ENCODE assay signal across 10 cellular contexts in the genomic region with DNA sequence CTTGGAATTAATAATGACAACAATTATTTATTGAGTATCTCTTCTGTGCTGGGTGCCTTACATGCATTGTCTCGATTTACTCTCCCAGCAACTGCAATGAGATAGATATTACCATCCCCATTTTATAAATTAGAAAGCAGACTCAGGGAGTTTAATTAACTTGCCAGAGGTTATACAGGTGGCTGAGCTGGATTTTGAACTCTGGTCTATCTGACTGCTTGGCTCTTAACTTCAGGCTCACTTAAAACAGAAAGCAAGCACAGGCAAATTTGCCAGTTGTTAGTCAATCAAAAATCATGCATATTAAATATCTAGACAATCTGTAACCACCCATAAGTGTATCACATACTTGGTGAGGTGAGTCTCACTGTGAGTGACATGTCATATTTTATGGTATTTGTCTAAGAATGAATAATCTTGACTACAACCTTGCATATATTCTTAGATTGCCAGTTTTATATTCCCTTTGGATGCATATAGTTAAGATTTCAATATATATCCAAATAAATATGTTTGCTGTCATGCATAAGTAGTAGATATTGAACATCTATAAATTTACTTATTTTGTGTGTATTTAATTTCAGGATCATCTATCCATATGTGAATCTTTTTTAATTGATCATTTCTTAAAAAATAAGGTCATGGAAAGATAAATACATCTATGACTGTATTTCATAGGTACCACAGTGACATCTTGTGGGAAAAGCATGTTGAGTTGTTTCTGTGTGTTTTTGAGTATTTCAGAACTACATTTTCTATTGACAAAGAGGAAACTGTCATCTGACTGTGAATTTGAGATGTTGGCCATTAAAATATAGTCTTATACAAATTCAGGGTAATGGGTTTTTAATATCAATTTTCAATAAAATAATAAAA.
DNase-seq lines count a peak whose midpoint lies in the region; ATAC-seq and TF ChIP-seq lines count a peak whose summit lies in the region.
"Had no signal": no experiment of that assay in that cellular context is flagged by ENCODE, and none has a peak within 500 bp of the region (broad histone marks: within the 10 kb centered on the region; RNA-seq: fewer than 3 reads in every experiment).

No MANE protein-coding gene starts in this region.

- H3K4me1 ChIP-seq in DND-41 (ENCODE audit: insufficient read depth, low read length), result no peaks in the 10 kb centered on the region
- H3K4me1 ChIP-seq in mammary epithelial cell (ENCODE audit: insufficient read depth, low read length), result peaks cover 15% of the 10 kb centered on the region
- H3K4me1 ChIP-seq in upper lobe of left lung, result peaks cover 0 to 5% (median 2%) of the 10 kb centered on the region in 4 donors
- H3K4me1 ChIP-seq in ascending aorta, result no peaks in the 10 kb centered on the region

- dilution Hi-C loops in mammary epithelial cell (cut with HindIII; ENCODE audit: low sequenced_read_pairs), result loop anchor here (25.0 kb wide), 1 partner anchor 262 kb away; no protein-coding TSS in a partner anchor

- H2AFZ ChIP-seq in DND-41 (ENCODE audit: low read depth, low read length) (no peak overlapping the region), mammary epithelial cell (ENCODE audit: low read depth, low read length) (no peak overlapping the region)

- TF ChIP-seq CTCF in DND-41 (IDR thresholded peaks at IDR 0.05; ENCODE audit: borderline replicate concordance, extremely low read depth, low read length, poor library complexity, severe bottlenecking), result peak; percentile 43
- TF ChIP-seq CTCF in mammary epithelial cell (conservative IDR thresholded peaks at IDR 0.05 in 1 of 2, IDR thresholded peaks at IDR 0.05 in 1 of 2; ENCODE audit: extremely low read depth in 1 of 2, insufficient read depth in 1 of 2, low read depth in 1 of 2, low read length in 2 of 2), result peak; percentile 43 to 51
- no peak for TF ChIP-seq CTCF in upper lobe of left lung (IDR thresholded peaks at IDR 0.05)
- TF ChIP-seq CTCF in ascending aorta (IDR thresholded peaks at IDR 0.05), result peak in 1 of 3 experiments; percentile 27

- TF ChIP-seq POLR2A in upper lobe of left lung (IDR thresholded peaks at IDR 0.05), result no peak

- H3K27ac ChIP-seq in DND-41 (ENCODE audit: low read length), result no peak overlapping the region
- H3K27ac ChIP-seq in mammary epithelial cell (ENCODE audit: insufficient read depth, low read depth, low read length), result no peak overlapping the region
- no peak overlapping the region for H3K27ac ChIP-seq in upper lobe of left lung
- no peak overlapping the region for H3K27ac ChIP-seq in ascending aorta

- no TSS peak for BruUV-seq in mammary epithelial cell (replicated peaks; lab: Mats Ljungman, UMichigan)

- H3K9ac ChIP-seq in DND-41 (ENCODE audit: low read depth, low read length) (no peak overlapping the region), mammary epithelial cell (ENCODE audit: insufficient read depth, low read length) (no peak overlapping the region)

- in situ Hi-C loops in mammary epithelial cell (cut with MboI; ENCODE audit: low sequenced_read_pairs in 2 of 2), result loop anchor here (5.0 kb wide), 2 partner anchors 277 to 357 kb away; no protein-coding TSS in a partner anchor

- DNase-seq in DND-41, result no peak
- peak; percentile 58 for DNase-seq in NCI-H146 (lab: John Stamatoyannopoulos, UW)
- DNase-seq in mammary epithelial cell, result peak; percentile 24
- peak; percentile 39 for DNase-seq in medulla oblongata (ENCODE audit: extremely low spot score)
- no peak for DNase-seq in NCI-H2227 treated with DMSO at 0.1 percent for 48 hours (lab: John Stamatoyannopoulos, UW)
- no peak for DNase-seq in upper lobe of left lung
- DNase-seq in ascending aorta (ENCODE audit: low spot score in 2 of 2), result no peak
- DNase-seq in putamen (ENCODE audit: low spot score), result no peak
- DNase-seq: activated gamma-delta T cell, naive B cell had no signal

- CTCF ChIA-PET in mammary epithelial cell (lab: Charles Lee; ENCODE audit: low non-redundant PET), result no interaction called here

- H3K27me3 ChIP-seq in DND-41 (ENCODE audit: insufficient read depth, low read length, poor library complexity) (no peaks in the 10 kb centered on the region), mammary epithelial cell (ENCODE audit: insufficient read depth, low read length) (no peaks in the 10 kb centered on the region), upper lobe of left lung (no peaks in the 10 kb centered on the region), ascending aorta (no peaks in the 10 kb centered on the region)

- H4K20me1 ChIP-seq in DND-41 (ENCODE audit: insufficient read depth, low read length) (no peaks in the 10 kb centered on the region), mammary epithelial cell (ENCODE audit: insufficient read depth, low read length) (no peaks in the 10 kb centered on the region)

- H3K79me2 ChIP-seq in DND-41 (ENCODE audit: insufficient read depth, low read length) (no peaks in the 10 kb centered on the region), mammary epithelial cell (ENCODE audit: insufficient read depth, low read length) (no peaks in the 10 kb centered on the region)

- WGBS in mammary epithelial cell (ENCODE audit: low coverage, missing lambda C conversion rate), result 90% methylated on average over 1 of the region's 1 CpG
- WGBS in upper lobe of left lung, 2 donors, result 86 to 89% methylated on average over 1 of the region's 1 CpG

- H3K4me3 ChIP-seq in DND-41 (ENCODE audit: low read depth in 1 of 2, low read length in 2 of 2), result no peak overlapping the region
- no peak overlapping the region for H3K4me3 ChIP-seq in mammary epithelial cell (replicated peaks in 1 of 3; ENCODE audit: insufficient read depth in 1 of 3, low read depth in 2 of 3, low read length in 3 of 3)
- H3K4me3 ChIP-seq in upper lobe of left lung, result no peak overlapping the region
- no peak overlapping the region for H3K4me3 ChIP-seq in ascending aorta

- ATAC-seq in DND-41 (ENCODE audit: insufficient read depth, low read depth) (no peak), upper lobe of left lung (ENCODE audit: low FRiP score in 2 of 2) (no peak)

- H3K36me3 ChIP-seq in DND-41 (ENCODE audit: insufficient read depth, low read length) (no peaks in the 10 kb centered on the region), mammary epithelial cell (ENCODE audit: insufficient read depth, low read length) (no peaks in the 10 kb centered on the region), upper lobe of left lung (no peaks in the 10 kb centered on the region), ascending aorta (no peaks in the 10 kb centered on the region)

- TF ChIP-seq EP300 in upper lobe of left lung (IDR thresholded peaks at IDR 0.05), result no peak

- H3K9me3 ChIP-seq in DND-41 (ENCODE audit: insufficient read depth, low read length, severe bottlenecking) (no peaks in the 10 kb centered on the region), mammary epithelial cell (replicated peaks; ENCODE audit: insufficient read depth, low read length) (no peaks in the 10 kb centered on the region), upper lobe of left lung (no peaks in the 10 kb centered on the region), ascending aorta (no peaks in the 10 kb centered on the region)

- H3K4me2 ChIP-seq in DND-41 (ENCODE audit: insufficient read depth, low read length) (no peak overlapping the region), mammary epithelial cell (ENCODE audit: insufficient read depth, low read depth, low read length) (no peak overlapping the region)

- intact Hi-C loops in mammary epithelial cell (cut with micrococcal nuclease), result loop anchor here (10.0 kb wide), 4 partner anchors 750 to 1550 kb away; a partner anchor contains a TSS
- intact Hi-C loops in ascending aorta (cut with DNase I), result loop anchor here (5.0 kb wide), 1 partner anchor 357 kb away; no protein-coding TSS in a partner anchor

Comparison
In these comparisons a context has a peak if more than half of its experiments do, and no peak if none do; other contexts are left out.
1. DNase-seq: peak in NCI-H146 (single experiment), mammary epithelial cell (single experiment) and medulla oblongata (single experiment); none in DND-41 (single experiment), NCI-H2227 treated with DMSO at 0.1 percent for 48 hours (single experiment), upper lobe of left lung (0 of 2), ascending aorta (0 of 2) and putamen (single experiment).
2. CTCF ChIP-seq: peak in DND-41 (single experiment) and mammary epithelial cell (2 of 2); none in upper lobe of left lung (0 of 6).